Comparison of ENCODE assay signal across 22 cellular contexts in the genomic region with DNA sequence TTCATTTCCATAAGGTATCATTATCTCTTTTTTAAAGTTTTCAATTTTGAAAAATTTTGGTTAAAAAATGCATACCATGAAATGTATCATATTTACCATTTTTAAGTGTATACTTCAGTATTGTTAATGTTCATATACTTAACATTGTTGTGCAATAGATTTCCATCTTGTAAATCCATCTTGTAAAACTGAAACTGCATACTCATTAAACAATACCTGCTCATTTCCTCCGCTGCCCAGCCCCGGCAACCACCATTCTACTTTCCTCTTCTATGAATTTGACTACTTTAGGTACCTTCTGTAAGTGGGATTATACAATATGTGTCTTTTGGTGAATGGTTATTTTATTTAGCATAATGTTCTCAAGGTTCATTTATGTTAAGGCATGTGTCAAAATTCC. TPM values are rescaled to one million over a fixed set of nuclear protein-coding genes. Genes with fewer than 3 reads are reported as not detected.
DNase-seq lines count a peak whose midpoint lies in the region; ATAC-seq and TF ChIP-seq lines count a peak whose summit lies in the region.
"Had no signal": no experiment of that assay in that cellular context is flagged by ENCODE, and none has a peak within 500 bp of the region (broad histone marks: within the 10 kb centered on the region; RNA-seq: fewer than 3 reads in every experiment).

No MANE protein-coding gene starts in this region.

- H3K4me1 Mint-ChIP-seq in activated CD8-positive, alpha-beta memory T cell treated with anti-CD3 and anti-CD28 coated beads, Interleukin-2, amount 10 ng/mL, durations not matched to agents 7 days and 5 days: peaks cover 16% of the 10 kb centered on the region
- peaks cover 16% of the 10 kb centered on the region for H3K4me1 Mint-ChIP-seq in activated T-helper 1 cell treated with anti-CD3 and anti-CD28 coated beads, Interleukin-12 subunit alpha, Interleukin-12 subunit beta, Interleukin-2, Interleukin-4 antibody, amounts not matched to agents 30 ng/mL and 10 ng/mL and 1 ng/mL, durations not matched to agents 14 hours and 24 hours and 36 hours (ENCODE audit: low read depth)

- H3K56ac ChIP-seq in IMR-90 (ENCODE audit: extremely low read depth, insufficient read depth, low read length): no peak overlapping the region

- no peak overlapping the region for H4K91ac ChIP-seq in IMR-90 (ENCODE audit: insufficient read depth, low read depth, low read length)

- H4K8ac ChIP-seq in IMR-90 (ENCODE audit: low read depth in 2 of 2, low read length in 2 of 2): no peak overlapping the region

- H2AFZ ChIP-seq in IMR-90 (replicated peaks; ENCODE audit: low read length, poor library complexity) (no peak overlapping the region), MM.1S (ENCODE audit: low read length) (no peak overlapping the region)

- no peaks in the 10 kb centered on the region for H3K9me3 ChIP-seq in IMR-90 (ENCODE audit: control insufficient read depth, insufficient read depth, low read length)
- H3K9me3 ChIP-seq in MM.1S (replicated peaks; ENCODE audit: insufficient read depth, low read length): no peaks in the 10 kb centered on the region
- H3K9me3 ChIP-seq: MG63, SK-N-SH had no signal

- H2BK20ac ChIP-seq in IMR-90 (ENCODE audit: low read depth, low read length): no peak overlapping the region

- no peak overlapping the region for H3K14ac ChIP-seq in IMR-90 (replicated peaks; ENCODE audit: low read depth, low read length)

- no peak overlapping the region for H3K18ac ChIP-seq in IMR-90 (ENCODE audit: low read depth, low read length)

- TF ChIP-seq CTCF in IMR-90 (conservative IDR thresholded peaks at IDR 0.05; ENCODE audit: low read depth, low read length) (no peak), MM.1S (IDR thresholded peaks at IDR 0.05; ENCODE audit: low read length) (no peak)

- no peak overlapping the region for H4K5ac ChIP-seq in IMR-90 (ENCODE audit: low read depth, low read length)

- DNase-seq in activated CD8-positive, alpha-beta memory T cell treated with anti-CD3 and anti-CD28 coated beads, Interleukin-2, amount 10 ng/mL, durations not matched to agents 7 days and 5 days: peak; percentile 64
- no peak for DNase-seq in activated CD8-positive, alpha-beta memory T cell treated with anti-CD3 and anti-CD28 coated beads, Interleukin-2, amount 50 U/mL, for 4 hours
- DNase-seq in IMR-90 (no peak), MM.1S (peak; percentile 66)
- peak; percentile 4 for DNase-seq in activated T-helper 1 cell treated with anti-CD3 and anti-CD28 coated beads, Interleukin-12 subunit alpha, Interleukin-12 subunit beta, Interleukin-2, Interleukin-4 antibody, amounts not matched to agents 30 ng/mL and 10 ng/mL and 1 ng/mL, durations not matched to agents 14 hours and 24 hours and 36 hours (ENCODE audit: low spot score)
- DNase-seq: DND-41; H9; Karpas-422; MG63; NCI-H1105; NCI-H1694; NCI-H2081 treated with DMSO at 0.1 percent for 48 hours; NK-92 treated with Interleukin-12 subunit alpha and Interleukin-12 subunit beta, amount 100 ng/mL, for 24 hours; PC-3; RPMI8226; SHP77 treated with DMSO at 0.1 percent for 48 hours; SK-N-SH had no signal

- H3K36me3 ChIP-seq in IMR-90 (ENCODE audit: control insufficient read depth, insufficient read depth, low read length) (peaks cover 1% of the 10 kb centered on the region; the same call in 1 of the 2 replicates), MM.1S (replicated peaks; ENCODE audit: insufficient read depth, low read length) (no peaks in the 10 kb centered on the region)
- H3K36me3 ChIP-seq: MG63 had no signal

- no peak overlapping the region for H3K27ac ChIP-seq in IMR-90 (ENCODE audit: insufficient read depth, low read length)
- peak overlapping the region; percentile 30; the same call in 1 of the 2 replicates for H3K27ac ChIP-seq in MM.1S (ENCODE audit: low read length)

- POLR2A ChIA-PET in IMR-90 (lab: Charles Lee; ENCODE audit: unreplicated experiment): no interaction called here

- H3K4me1 ChIP-seq in IMR-90 (ENCODE audit: control insufficient read depth, insufficient read depth, low read length): 0 out of 2 replicates have a peak, but pooled peaks cover 2% of the 10 kb centered on the region
- peaks cover 18% of the 10 kb centered on the region for H3K4me1 ChIP-seq in MM.1S (ENCODE audit: low read length)

- no CpG with 5 or more reads among the region's 2 CpGs for WGBS in IMR-90 (ENCODE audit: extremely low coverage in 2 of 2, insufficient read length in 1 of 2), 2 experiments

- no peaks in the 10 kb centered on the region for H3K36me3 Mint-ChIP-seq in activated CD8-positive, alpha-beta memory T cell treated with anti-CD3 and anti-CD28 coated beads, Interleukin-2, amount 10 ng/mL, durations not matched to agents 7 days and 5 days
- H3K36me3 Mint-ChIP-seq in activated T-helper 1 cell treated with anti-CD3 and anti-CD28 coated beads, Interleukin-12 subunit alpha, Interleukin-12 subunit beta, Interleukin-2, Interleukin-4 antibody, amounts not matched to agents 30 ng/mL and 10 ng/mL and 1 ng/mL, durations not matched to agents 14 hours and 24 hours and 36 hours (ENCODE audit: low read depth): no peaks in the 10 kb centered on the region

- no peak overlapping the region for H3K4me3 Mint-ChIP-seq in activated CD8-positive, alpha-beta memory T cell treated with anti-CD3 and anti-CD28 coated beads, Interleukin-2, amount 10 ng/mL, durations not matched to agents 7 days and 5 days
- no peak overlapping the region for H3K4me3 Mint-ChIP-seq in activated T-helper 1 cell treated with anti-CD3 and anti-CD28 coated beads, Interleukin-12 subunit alpha, Interleukin-12 subunit beta, Interleukin-2, Interleukin-4 antibody, amounts not matched to agents 30 ng/mL and 10 ng/mL and 1 ng/mL, durations not matched to agents 14 hours and 24 hours and 36 hours
- H3K4me3 Mint-ChIP-seq: H9 had no signal

- TF ChIP-seq RAD21 in IMR-90 (IDR thresholded peaks at IDR 0.05; ENCODE audit: low read length): no peak

- CTCF ChIA-PET in activated CD8-positive, alpha-beta memory T cell treated with anti-CD3 and anti-CD28 coated beads, Interleukin-2, amount 10 ng/mL, durations not matched to agents 7 days and 5 days (lab: Charles Lee): no interaction called here
- CTCF ChIA-PET in IMR-90 (lab: Yijun Ruan, JAX): no interaction called here

- no peaks in the 10 kb centered on the region for H3K9me2 ChIP-seq in MM.1S (replicated peaks; ENCODE audit: insufficient read depth, low read length)
- H3K9me2 ChIP-seq: SK-N-SH had no signal

- H3F3A ChIP-seq in MM.1S (ENCODE audit: insufficient read depth, low read length): peaks cover 14% of the 10 kb centered on the region

- H4K20me1 ChIP-seq in IMR-90 (ENCODE audit: insufficient read depth, low read length) (no peaks in the 10 kb centered on the region), MM.1S (ENCODE audit: insufficient read depth, low read length) (no peaks in the 10 kb centered on the region)

- no peak overlapping the region for H2BK5ac ChIP-seq in IMR-90 (ENCODE audit: low read depth, low read length, poor library complexity, severe bottlenecking)

- peaks cover 77% of the 10 kb centered on the region for H3K27me3 Mint-ChIP-seq in activated CD8-positive, alpha-beta memory T cell treated with anti-CD3 and anti-CD28 coated beads, Interleukin-2, amount 10 ng/mL, durations not matched to agents 7 days and 5 days
- peaks cover 31% of the 10 kb centered on the region for H3K27me3 Mint-ChIP-seq in activated T-helper 1 cell treated with anti-CD3 and anti-CD28 coated beads, Interleukin-12 subunit alpha, Interleukin-12 subunit beta, Interleukin-2, Interleukin-4 antibody, amounts not matched to agents 30 ng/mL and 10 ng/mL and 1 ng/mL, durations not matched to agents 14 hours and 24 hours and 36 hours (ENCODE audit: insufficient read depth)

- TF ChIP-seq POLR2A in IMR-90 (IDR thresholded peaks at IDR 0.05; ENCODE audit: low read depth, low read length): no peak

- H2BK120ac ChIP-seq in IMR-90 (ENCODE audit: low read depth, low read length): no peak overlapping the region

- no peak overlapping the region for H3K23ac ChIP-seq in IMR-90 (ENCODE audit: low read depth, low read length)

- dilution Hi-C loops in IMR-90 (cut with HindIII; ENCODE audit: low sequenced_read_pairs, unreplicated experiment): no loop called here

- no peak overlapping the region for H3K9ac ChIP-seq in IMR-90 (ENCODE audit: low read depth, low read length)
- H3K9ac ChIP-seq in MM.1S (ENCODE audit: low read length): no peak overlapping the region
- H3K9ac ChIP-seq: SK-N-SH had no signal

- in situ Hi-C loops in IMR-90 (cut with MboI; ENCODE audit: low sequenced_read_pairs): loop anchor here (25.0 kb wide), 1 partner anchor 851 kb away; a partner anchor contains a TSS

- no peaks in the 10 kb centered on the region for H3K9me1 ChIP-seq in IMR-90 (ENCODE audit: insufficient read depth, low read length)

- H3K4me2 ChIP-seq in IMR-90 (ENCODE audit: low read depth, low read length) (no peak overlapping the region), MM.1S (ENCODE audit: low read depth, low read length) (peak overlapping the region; percentile 68)
- H3K4me2 ChIP-seq: SK-N-SH had no signal

- no TSS peak for BruUV-seq in IMR-90 (replicated peaks; lab: Mats Ljungman, UMichigan)

- H3K27me3 ChIP-seq in IMR-90 (ENCODE audit: control insufficient read depth, insufficient read depth, low read length) (no peaks in the 10 kb centered on the region), MM.1S (replicated peaks; ENCODE audit: insufficient read depth, low read length) (no peaks in the 10 kb centered on the region)
- H3K27me3 ChIP-seq: MG63 had no signal

- no peak overlapping the region for H3K27ac Mint-ChIP-seq in activated CD8-positive, alpha-beta memory T cell treated with anti-CD3 and anti-CD28 coated beads, Interleukin-2, amount 10 ng/mL, durations not matched to agents 7 days and 5 days
- H3K27ac Mint-ChIP-seq in activated T-helper 1 cell treated with anti-CD3 and anti-CD28 coated beads, Interleukin-12 subunit alpha, Interleukin-12 subunit beta, Interleukin-2, Interleukin-4 antibody, amounts not matched to agents 30 ng/mL and 10 ng/mL and 1 ng/mL, durations not matched to agents 14 hours and 24 hours and 36 hours: no peak overlapping the region
- H3K27ac Mint-ChIP-seq: CD14-positive monocyte, H9 had no signal

- ATAC-seq in activated CD8-positive, alpha-beta memory T cell treated with anti-CD3 and anti-CD28 coated beads, Interleukin-2, amount 10 ng/mL, durations not matched to agents 7 days and 5 days: peak; percentile 39
- ATAC-seq in IMR-90 (ENCODE audit: low read depth) (no peak), GM21576 (IDR thresholded peaks at IDR 0.05; ENCODE audit: unreplicated experiment) (no peak), GM21515 (IDR thresholded peaks at IDR 0.05; ENCODE audit: unreplicated experiment) (no peak)
- ATAC-seq: PC-3 had no signal

- no peak overlapping the region for H3K4ac ChIP-seq in IMR-90 (ENCODE audit: low read depth, low read length)

- H3K4me3 ChIP-seq in IMR-90 (ENCODE audit: insufficient read depth, low read depth, low read length) (no peak overlapping the region), MM.1S (ENCODE audit: low read length) (0 out of 2 replicates have a peak overlapping the region, but pooled peaks have one; percentile 6)
- H3K4me3 ChIP-seq: MG63 had no signal

- H2AK5ac ChIP-seq in IMR-90 (ENCODE audit: low read depth, low read length): no peak overlapping the region

- no peaks in the 10 kb centered on the region for H3K79me1 ChIP-seq in IMR-90 (ENCODE audit: low read depth in 1 of 2, low read length in 2 of 2)

- no peak overlapping the region for H2AK9ac ChIP-seq in IMR-90 (replicated peaks; ENCODE audit: low read depth, low read length, poor library complexity)

- intact Hi-C loops in IMR-90 (cut with micrococcal nuclease): loop anchor here (5.0 kb wide), 1 partner anchor 1111 kb away; a partner anchor contains a TSS
- intact Hi-C loops in activated T-helper 1 cell treated with anti-CD3 and anti-CD28 coated beads, Interleukin-12 subunit alpha, Interleukin-12 subunit beta, Interleukin-2, Interleukin-4 antibody, amounts not matched to agents 30 ng/mL and 10 ng/mL and 1 ng/mL, durations not matched to agents 14 hours and 24 hours and 36 hours (cut with micrococcal nuclease): loop anchor here (1.0 to 5.0 kb wide), 2 partner anchors 46 to 60 kb away; no protein-coding TSS in a partner anchor

- H2BK15ac ChIP-seq in IMR-90 (ENCODE audit: low read depth, low read length): no peak overlapping the region

- H3K79me2 ChIP-seq in MM.1S (ENCODE audit: low read length): no peaks in the 10 kb centered on the region

- no peaks in the 10 kb centered on the region for H3K9me3 Mint-ChIP-seq in activated CD8-positive, alpha-beta memory T cell treated with anti-CD3 and anti-CD28 coated beads, Interleukin-2, amount 10 ng/mL, durations not matched to agents 7 days and 5 days (ENCODE audit: low read depth)
- H3K9me3 Mint-ChIP-seq in activated T-helper 1 cell treated with anti-CD3 and anti-CD28 coated beads, Interleukin-12 subunit alpha, Interleukin-12 subunit beta, Interleukin-2, Interleukin-4 antibody, amounts not matched to agents 30 ng/mL and 10 ng/mL and 1 ng/mL, durations not matched to agents 14 hours and 24 hours and 36 hours: no peaks in the 10 kb centered on the region
- H3K9me3 Mint-ChIP-seq: H9 had no signal

RNA-seq across cellular contexts. Expression of a gene that starts 6.5 kb away (rescaled TPM):
- total RNA-seq in activated CD8-positive, alpha-beta memory T cell treated with anti-CD3 and anti-CD28 coated beads, Interleukin-2, amount 10 ng/mL, durations not matched to agents 7 days and 5 days: under 1 TPM in 1 of 2 experiments, not detected in 1; 0.73 TPM
- total RNA-seq in IMR-90 (2012; rRNA removed): 126 and 206 TPM in 2 replicates
- polyA plus RNA-seq in IMR-90 (2012; rRNA removed): 85.9 and 103 TPM in 2 replicates
- polyA plus RNA-seq in IMR-90 (2012; cell fraction: cytosol; rRNA removed): 67.4 and 73.1 TPM in 2 replicates
- 22.7 and 55.8 TPM in 2 replicates for polyA plus RNA-seq in IMR-90 (2012; cell fraction: nucleus; rRNA removed; ENCODE audit: low replicate concordance)
- total RNA-seq in activated T-helper 1 cell treated with anti-CD3 and anti-CD28 coated beads, Interleukin-12 subunit alpha, Interleukin-12 subunit beta, Interleukin-2, Interleukin-4 antibody, amounts not matched to agents 30 ng/mL and 10 ng/mL and 1 ng/mL, durations not matched to agents 14 hours and 24 hours and 36 hours: 0.39 and 0.65 TPM in 2 replicates
- total RNA-seq: G401, NCI-H460, PC-3 had no signal

RNA-seq across cellular contexts. Expression of a gene that starts 8.5 kb away (rescaled TPM):
- not detected for total RNA-seq in activated CD8-positive, alpha-beta memory T cell treated with anti-CD3 and anti-CD28 coated beads, Interleukin-2, amount 10 ng/mL, durations not matched to agents 7 days and 5 days
- total RNA-seq in IMR-90 (2012; rRNA removed): 0.18 and 0.28 TPM in 2 replicates
- polyA plus RNA-seq in IMR-90 (2012; rRNA removed): 0.24 and 0.58 TPM in 2 replicates
- 0.15 and 0.27 TPM in 2 replicates for polyA plus RNA-seq in IMR-90 (2012; cell fraction: cytosol; rRNA removed)
- not detected in 2 replicates for polyA plus RNA-seq in IMR-90 (2012; cell fraction: nucleus; rRNA removed; ENCODE audit: low replicate concordance)
- total RNA-seq in activated T-helper 1 cell treated with anti-CD3 and anti-CD28 coated beads, Interleukin-12 subunit alpha, Interleukin-12 subunit beta, Interleukin-2, Interleukin-4 antibody, amounts not matched to agents 30 ng/mL and 10 ng/mL and 1 ng/mL, durations not matched to agents 14 hours and 24 hours and 36 hours: not detected in 2 replicates
- total RNA-seq: G401, H9, NCI-H460, PC-3 had no signal

RNA-seq across cellular contexts. Expression of a gene that starts 24.0 kb away (rescaled TPM):
- not detected for total RNA-seq in activated CD8-positive, alpha-beta memory T cell treated with anti-CD3 and anti-CD28 coated beads, Interleukin-2, amount 10 ng/mL, durations not matched to agents 7 days and 5 days
- not detected in 2 replicates for total RNA-seq in IMR-90 (2012; rRNA removed)
- not detected in 2 replicates for polyA plus RNA-seq in IMR-90 (2012; rRNA removed)
- polyA plus RNA-seq in IMR-90 (2012; cell fraction: cytosol; rRNA removed): not detected in 2 replicates
- not detected in 2 replicates for polyA plus RNA-seq in IMR-90 (2012; cell fraction: nucleus; rRNA removed; ENCODE audit: low replicate concordance)
- not detected in 2 replicates for total RNA-seq in activated T-helper 1 cell treated with anti-CD3 and anti-CD28 coated beads, Interleukin-12 subunit alpha, Interleukin-12 subunit beta, Interleukin-2, Interleukin-4 antibody, amounts not matched to agents 30 ng/mL and 10 ng/mL and 1 ng/mL, durations not matched to agents 14 hours and 24 hours and 36 hours
- total RNA-seq: G401, H9, NCI-H460, PC-3 had no signal
- polyA plus RNA-seq: CD14-positive monocyte, SK-N-SH had no signal

RNA-seq across cellular contexts. Expression of a gene that starts 57.7 kb away (rescaled TPM):
- not detected for total RNA-seq in activated CD8-positive, alpha-beta memory T cell treated with anti-CD3 and anti-CD28 coated beads, Interleukin-2, amount 10 ng/mL, durations not matched to agents 7 days and 5 days
- total RNA-seq in IMR-90 (2012; rRNA removed): not detected in 2 replicates
- polyA plus RNA-seq in IMR-90 (2012; rRNA removed): not detected in 2 replicates
- polyA plus RNA-seq in IMR-90 (2012; cell fraction: cytosol; rRNA removed): not detected in 2 replicates
- not detected in 2 replicates for polyA plus RNA-seq in IMR-90 (2012; cell fraction: nucleus; rRNA removed; ENCODE audit: low replicate concordance)
- not detected in 2 replicates for total RNA-seq in activated T-helper 1 cell treated with anti-CD3 and anti-CD28 coated beads, Interleukin-12 subunit alpha, Interleukin-12 subunit beta, Interleukin-2, Interleukin-4 antibody, amounts not matched to agents 30 ng/mL and 10 ng/mL and 1 ng/mL, durations not matched to agents 14 hours and 24 hours and 36 hours
- total RNA-seq: G401, H9, NCI-H460, PC-3 had no signal
- polyA plus RNA-seq: SK-N-SH had no signal

Comparison
In these comparisons a context has a peak if more than half of its experiments do, and no peak if none do; other contexts are left out.
1. DNase-seq: peak in activated CD8-positive, alpha-beta memory T cell treated with anti-CD3 and anti-CD28 coated beads, Interleukin-2, amount 10 ng/mL, durations not matched to agents 7 days and 5 days (single experiment), MM.1S (single experiment) and activated T-helper 1 cell treated with anti-CD3 and anti-CD28 coated beads, Interleukin-12 subunit alpha, Interleukin-12 subunit beta, Interleukin-2, Interleukin-4 antibody, amounts not matched to agents 30 ng/mL and 10 ng/mL and 1 ng/mL, durations not matched to agents 14 hours and 24 hours and 36 hours (single experiment); none in activated CD8-positive, alpha-beta memory T cell treated with anti-CD3 and anti-CD28 coated beads, Interleukin-2, amount 50 U/mL, for 4 hours (single experiment) and IMR-90 (single experiment).
2. RNA of a gene that starts 6.5 kb away (total RNA-seq): 126 to 206 TPM in IMR-90; 0.73 TPM in activated CD8-positive, alpha-beta memory T cell treated with anti-CD3 and anti-CD28 coated beads, Interleukin-2, amount 10 ng/mL, durations not matched to agents 7 days and 5 days and 0.39 to 0.65 TPM in activated T-helper 1 cell treated with anti-CD3 and anti-CD28 coated beads, Interleukin-12 subunit alpha, Interleukin-12 subunit beta, Interleukin-2, Interleukin-4 antibody, amounts not matched to agents 30 ng/mL and 10 ng/mL and 1 ng/mL, durations not matched to agents 14 hours and 24 hours and 36 hours; every median in the first group is over 10 times any median in the second.